22 cellular contexts compared by ENCODE assay signal in genomic region chr2:179703702-179704101, GRCh38.
"Had no signal": no experiment of that assay in that cellular context is flagged by ENCODE, and none has a peak within 500 bp of the region (broad histone marks: within the 10 kb centered on the region; RNA-seq: fewer than 3 reads in every experiment).

No MANE protein-coding gene starts in this region.

- H3K27me3 ChIP-seq: ascending aorta, brain microvascular endothelial cell, esophagus muscularis mucosa, neural progenitor cell, spleen had no signal

- H3K4me1 ChIP-seq: ascending aorta, left ventricle myocardium inferior, neural progenitor cell, spleen had no signal

- ATAC-seq: activated naive CD4-positive, alpha-beta T cell treated with anti-CD3 and anti-CD28 coated beads, Interleukin-2, amount 50 U/mL, for 72 hours; activated T-helper 17 cell treated with anti-CD3 and anti-CD28 coated beads, Interleukin-2, amount 50 U/mL, for 72 hours; effector memory CD8-positive, alpha-beta T cell; naive thymus-derived CD8-positive, alpha-beta T cell; WTC11 had no signal

- H3K4me3 ChIP-seq: ascending aorta, esophagus muscularis mucosa, left ventricle myocardium inferior, neural progenitor cell, spleen, thoracic aorta had no signal

- H3K27ac ChIP-seq: ascending aorta, brain microvascular endothelial cell, esophagus muscularis mucosa, left ventricle myocardium inferior, neural progenitor cell, spleen, thoracic aorta had no signal

- H3K9me3 ChIP-seq: ascending aorta, esophagus muscularis mucosa, left ventricle myocardium inferior, spleen, thoracic aorta had no signal

- H3K36me3 ChIP-seq: ascending aorta, brain microvascular endothelial cell, esophagus muscularis mucosa, left ventricle myocardium inferior, neural progenitor cell, spleen, thoracic aorta had no signal

- DNase-seq: activated CD8-positive, alpha-beta memory T cell treated with anti-CD3 and anti-CD28 coated beads for 24 hours; activated CD8-positive, alpha-beta memory T cell treated with anti-CD3 and anti-CD28 coated beads, Interleukin-2, amount 50 U/mL, for 4 hours; activated T-cell treated with anti-CD3 and anti-CD28 coated beads, Interleukin-2, amount 50 U/mL, for 24 hours; brain microvascular endothelial cell; caudate nucleus; effector memory CD8-positive, alpha-beta T cell; hippocampal formation; kidney glomerular epithelial cell; left ventricle myocardium inferior; mammary epithelial cell; naive thymus-derived CD8-positive, alpha-beta T cell; spleen; stimulated activated CD4-positive, alpha-beta T cell treated with anti-CD3 and anti-CD28 coated beads, Interleukin-4, amount 100 ng/mL, for 1 hour; stimulated activated naive CD4-positive, alpha-beta T cell; T1000 had no signal
